Comparison of ENCODE assay signal across 10 cellular contexts in the genomic region with DNA sequence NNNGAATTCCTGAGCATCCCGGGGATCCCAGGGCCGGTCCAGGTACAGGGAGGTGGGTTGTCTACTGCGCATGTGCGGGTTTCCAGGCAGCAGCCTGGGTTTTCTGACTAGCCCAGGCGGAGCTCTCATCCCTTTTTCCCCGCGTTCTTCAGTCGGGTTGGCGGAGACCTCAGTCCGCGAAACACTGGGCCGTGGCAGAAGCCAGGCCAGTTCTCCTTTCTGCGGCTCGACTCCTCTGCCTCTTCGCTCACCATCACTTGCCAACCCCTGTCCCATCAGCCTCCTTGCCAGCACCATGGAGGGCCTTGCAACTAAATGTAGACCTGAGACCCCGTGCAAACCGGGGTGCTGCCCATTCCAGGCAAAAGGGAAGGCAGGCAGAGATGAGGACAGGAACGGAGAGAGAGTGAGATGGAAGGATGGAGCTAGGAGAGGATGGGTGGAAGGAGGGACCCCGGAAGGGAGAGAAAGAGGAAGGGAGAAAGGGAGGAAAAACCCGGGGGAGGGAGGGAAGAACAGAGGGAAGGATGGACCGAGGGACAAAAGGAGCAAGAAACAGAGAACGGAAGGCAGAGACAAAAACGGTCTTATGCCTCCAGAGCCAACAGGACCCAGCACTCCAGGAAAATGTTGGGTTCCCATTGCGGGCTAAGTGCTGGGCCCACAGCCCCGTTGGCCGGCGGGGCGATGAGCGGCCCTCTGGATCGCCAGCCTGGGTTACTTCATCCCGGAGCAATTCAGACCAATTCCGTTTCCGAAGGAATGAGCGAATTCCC.
A peak's percentile ranks its signal among the peaks of the same experiment; 100 is the strongest.
DNase-seq lines count a peak whose midpoint lies in the region; ATAC-seq and TF ChIP-seq lines count a peak whose summit lies in the region.
"Had no signal": no experiment of that assay in that cellular context is flagged by ENCODE, and none has a peak within 500 bp of the region (broad histone marks: within the 10 kb centered on the region; RNA-seq: fewer than 3 reads in every experiment).

No MANE protein-coding gene starts in this region.

- no peaks in the 10 kb centered on the region for H3K4me1 ChIP-seq in lung (ENCODE audit: control insufficient read depth in 2 of 2, insufficient read depth in 2 of 2, low read length in 2 of 2)
- H3K4me1 ChIP-seq: suprapubic skin had no signal

- H3K9me3 Mint-ChIP-seq in central memory CD8-positive, alpha-beta T cell: peaks cover 13% of the 10 kb centered on the region

- no peak overlapping the region for H3K4me3 Mint-ChIP-seq in central memory CD8-positive, alpha-beta T cell
- H3K4me3 Mint-ChIP-seq: CD4-positive, CD25-positive, alpha-beta regulatory T cell had no signal

- H3K27me3 ChIP-seq in lung (ENCODE audit: control insufficient read depth, insufficient read depth): no peaks in the 10 kb centered on the region

- no peaks in the 10 kb centered on the region for H3K4me1 Mint-ChIP-seq in central memory CD8-positive, alpha-beta T cell

- H3K27ac Mint-ChIP-seq in central memory CD8-positive, alpha-beta T cell (ENCODE audit: low read depth): no peak overlapping the region
- H3K27ac Mint-ChIP-seq: CD4-positive, CD25-positive, alpha-beta regulatory T cell had no signal

- H3K27ac ChIP-seq in lung (ENCODE audit: low read depth in 1 of 2, low read length in 1 of 2): no peak overlapping the region
- H3K27ac ChIP-seq: suprapubic skin had no signal

- no peak overlapping the region for H3K4me3 ChIP-seq in lung
- H3K4me3 ChIP-seq: suprapubic skin had no signal

- no peak for DNase-seq in activated CD4-positive, CD25-positive, alpha-beta regulatory T cell (lab: John Stamatoyannopoulos, UW)
- DNase-seq in NCI-H1105 treated with DMSO at 0.1 percent for 48 hours (lab: John Stamatoyannopoulos, UW) (peak; percentile 90), lung (ENCODE audit: low spot score) (peak; percentile 48), DMS79 treated with DMSO at 0.1 percent for 48 hours (lab: John Stamatoyannopoulos, UW) (no peak), RKO (ENCODE audit: low spot score) (no peak)
- DNase-seq in central memory CD8-positive, alpha-beta T cell (ENCODE audit: low spot score in 2 of 2): no peak
- DNase-seq: CD4-positive, CD25-positive, alpha-beta regulatory T cell had no signal

- H3K36me3 ChIP-seq in lung (ENCODE audit: control insufficient read depth in 2 of 2, insufficient read depth in 2 of 2, low read length in 2 of 2): no peaks in the 10 kb centered on the region
- H3K36me3 ChIP-seq: suprapubic skin had no signal

- ATAC-seq in activated CD4-positive, CD25-positive, alpha-beta regulatory T cell treated with anti-CD3 and anti-CD28 coated beads, Interleukin-2, amount 50 U/mL, for 24 hours: peak; percentile 7 to 38
- ATAC-seq in central memory CD8-positive, alpha-beta T cell (replicated peaks; ENCODE audit: extremely low read depth, poor library complexity, severe bottlenecking): peak; percentile 22
- peak; percentile 50 for ATAC-seq in lung (ENCODE audit: insufficient read depth, low FRiP score)
- ATAC-seq in HG02571 (IDR thresholded peaks at IDR 0.05; ENCODE audit: unreplicated experiment): no peak

- peaks cover 0 to 40% of the 10 kb centered on the region in 2 donors for H3K9me3 ChIP-seq in lung (ENCODE audit: control insufficient read depth in 2 of 2, insufficient read depth in 1 of 2, low read length in 1 of 2)

- 50 to 68% methylated on average over 34 of the region's 34 CpGs for WGBS in lung, 2 donors

- no peaks in the 10 kb centered on the region for H3K36me3 Mint-ChIP-seq in central memory CD8-positive, alpha-beta T cell (ENCODE audit: insufficient read depth)

- no peak for TF ChIP-seq CTCF in lung (IDR thresholded peaks at IDR 0.05; ENCODE audit: control extremely low read depth, extremely low read depth)

- H3K27me3 Mint-ChIP-seq in central memory CD8-positive, alpha-beta T cell: no peaks in the 10 kb centered on the region

Comparison
In these comparisons a context has a peak if more than half of its experiments do, and no peak if none do; other contexts are left out.
1. DNase-seq: peak in NCI-H1105 treated with DMSO at 0.1 percent for 48 hours (single experiment) and lung (single experiment); none in activated CD4-positive, CD25-positive, alpha-beta regulatory T cell (0 of 4), central memory CD8-positive, alpha-beta T cell (0 of 2), DMS79 treated with DMSO at 0.1 percent for 48 hours (single experiment) and RKO (single experiment).